Comparison of ENCODE assay signal across 18 cellular contexts in the genomic region with DNA sequence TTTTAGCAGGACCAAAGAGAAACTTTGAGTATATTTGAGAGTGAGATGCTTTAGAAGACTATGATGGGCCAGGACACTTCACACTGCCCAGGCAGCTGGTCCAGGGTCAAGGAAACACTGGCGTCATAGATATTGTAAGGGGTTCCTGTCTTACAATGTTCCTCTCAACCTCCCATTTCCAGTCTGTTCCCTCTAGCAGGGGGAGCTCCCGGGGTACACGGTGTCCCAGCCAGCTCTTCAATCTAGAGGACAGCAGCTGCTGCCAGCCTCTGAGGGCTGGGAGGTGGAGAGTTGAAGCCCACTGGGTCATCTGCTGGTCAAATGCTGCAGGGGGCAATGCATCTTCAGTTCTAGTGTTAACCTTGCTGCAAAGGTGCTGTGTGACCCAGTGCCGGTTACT. TPM values are rescaled to one million over a fixed set of nuclear protein-coding genes. Genes with fewer than 3 reads are reported as not detected.
DNase-seq lines count a peak whose midpoint lies in the region; ATAC-seq and TF ChIP-seq lines count a peak whose summit lies in the region.
"Had no signal": no experiment of that assay in that cellular context is flagged by ENCODE, and none has a peak within 500 bp of the region (broad histone marks: within the 10 kb centered on the region; RNA-seq: fewer than 3 reads in every experiment).

No MANE protein-coding gene starts in this region.

- H3K4me3 ChIP-seq in PC-9 (no peak overlapping the region; the same call in 1 of the 2 replicates), esophagus squamous epithelium (no peak overlapping the region), lower lobe of right lung (no peak overlapping the region), stomach (no peak overlapping the region)

- DNase-seq in PC-9: no peak
- DNase-seq in esophagus squamous epithelium (lab: John Stamatoyannopoulos, UW): no peak
- no peak for DNase-seq in lower lobe of right lung
- no peak for DNase-seq in stomach
- DNase-seq in NCI-H1048 (lab: John Stamatoyannopoulos, UW): no peak
- no peak for DNase-seq in central memory CD4-positive, alpha-beta T cell
- DNase-seq in activated T-helper 1 cell treated with anti-CD3 and anti-CD28 coated beads, Interleukin-12 subunit alpha, Interleukin-12 subunit beta, Interleukin-2, Interleukin-4 antibody, amounts not matched to agents 30 ng/mL and 10 ng/mL and 1 ng/mL, durations not matched to agents 14 hours and 24 hours and 36 hours (ENCODE audit: low spot score): no peak
- DNase-seq in GM13976 (ENCODE audit: low spot score): no peak
- DNase-seq: activated CD4-positive, alpha-beta T cell treated with anti-CD3 and anti-CD28 coated beads, Interleukin-2, amount 10 ng/mL, durations not matched to agents 7 days and 5 days; activated T-cell treated with anti-CD3 and anti-CD28 coated beads, Interleukin-2, amount 50 U/mL, for 1 hour; CD4-positive, CD25-positive, alpha-beta regulatory T cell; NCI-H2081 treated with DMSO at 0.1 percent for 48 hours; NCI-H526 treated with DMSO at 0.1 percent for 48 hours; PC-3; retina; stimulated activated CD4-positive, alpha-beta T cell treated with anti-CD3 and anti-CD28 coated beads, Interleukin-2, amount 100 ng/mL, for 48 hours had no signal

- H3K36me3 Mint-ChIP-seq in activated T-helper 1 cell treated with anti-CD3 and anti-CD28 coated beads, Interleukin-12 subunit alpha, Interleukin-12 subunit beta, Interleukin-2, Interleukin-4 antibody, amounts not matched to agents 30 ng/mL and 10 ng/mL and 1 ng/mL, durations not matched to agents 14 hours and 24 hours and 36 hours (ENCODE audit: low read depth): no peaks in the 10 kb centered on the region
- H3K36me3 Mint-ChIP-seq: activated naive CD4-positive, alpha-beta T cell treated with anti-CD3 and anti-CD28 coated beads, Interleukin-2, amount 50 U/mL, for 24 hours; CD4-positive, CD25-positive, alpha-beta regulatory T cell had no signal

- POLR2A ChIA-PET in PC-9 (lab: Charles Lee; ENCODE audit: unreplicated experiment): interaction anchor here (0.5 to 1.0 kb wide), 6 partner anchors 15 to 892 kb away, joined by 3 to 12 read pairs (median 4); no protein-coding TSS in a partner anchor

- H3K27me3 Mint-ChIP-seq in activated T-helper 1 cell treated with anti-CD3 and anti-CD28 coated beads, Interleukin-12 subunit alpha, Interleukin-12 subunit beta, Interleukin-2, Interleukin-4 antibody, amounts not matched to agents 30 ng/mL and 10 ng/mL and 1 ng/mL, durations not matched to agents 14 hours and 24 hours and 36 hours (ENCODE audit: insufficient read depth): peaks cover 6% of the 10 kb centered on the region

- H3F3A ChIP-seq in PC-9 (ENCODE audit: insufficient read depth, low read depth): peaks cover 32% of the 10 kb centered on the region

- in situ Hi-C loops in GM13976 (cut with MboI; ENCODE audit: low sequenced_read_pairs, unreplicated experiment): no loop called here

- H4K20me1 ChIP-seq in PC-9 (ENCODE audit: insufficient read depth): no peaks in the 10 kb centered on the region

- H3K4me1 Mint-ChIP-seq in activated T-helper 1 cell treated with anti-CD3 and anti-CD28 coated beads, Interleukin-12 subunit alpha, Interleukin-12 subunit beta, Interleukin-2, Interleukin-4 antibody, amounts not matched to agents 30 ng/mL and 10 ng/mL and 1 ng/mL, durations not matched to agents 14 hours and 24 hours and 36 hours (ENCODE audit: low read depth): no peaks in the 10 kb centered on the region
- H3K4me1 Mint-ChIP-seq: activated CD4-positive, alpha-beta T cell treated with anti-CD3 and anti-CD28 coated beads, Interleukin-2, amount 10 ng/mL, durations not matched to agents 7 days and 5 days; activated naive CD4-positive, alpha-beta T cell treated with anti-CD3 and anti-CD28 coated beads, Interleukin-2, amount 50 U/mL, for 24 hours had no signal

- H3K79me2 ChIP-seq in PC-9 (ENCODE audit: low read depth): peaks cover 4% of the 10 kb centered on the region

- peak; percentile 76 to 79 for ATAC-seq in lower lobe of right lung
- ATAC-seq: PC-3 had no signal

- H3K27me3 ChIP-seq in PC-9 (ENCODE audit: insufficient read depth, low read depth) (no peaks in the 10 kb centered on the region), esophagus squamous epithelium (peaks cover 0 to 13% (median 0%) of the 10 kb centered on the region in 4 donors), lower lobe of right lung (ENCODE audit: low read depth) (peaks cover 5% of the 10 kb centered on the region), stomach (peaks cover 0 to 9% (median 0%) of the 10 kb centered on the region in 3 donors)

- H3K4me3 Mint-ChIP-seq in activated T-helper 1 cell treated with anti-CD3 and anti-CD28 coated beads, Interleukin-12 subunit alpha, Interleukin-12 subunit beta, Interleukin-2, Interleukin-4 antibody, amounts not matched to agents 30 ng/mL and 10 ng/mL and 1 ng/mL, durations not matched to agents 14 hours and 24 hours and 36 hours: no peak overlapping the region
- H3K4me3 Mint-ChIP-seq: activated CD4-positive, alpha-beta T cell treated with anti-CD3 and anti-CD28 coated beads, Interleukin-2, amount 10 ng/mL, durations not matched to agents 7 days and 5 days; activated naive CD4-positive, alpha-beta T cell treated with anti-CD3 and anti-CD28 coated beads, Interleukin-2, amount 50 U/mL, for 24 hours; CD4-positive, CD25-positive, alpha-beta regulatory T cell; nephron had no signal

- intact Hi-C loops in PC-9 (cut with micrococcal nuclease; ENCODE audit: unreplicated experiment) (loop anchor here (1.0 to 2.0 kb wide), 7 partner anchors 16 to 232 kb away; no protein-coding TSS in a partner anchor), esophagus squamous epithelium (cut with DNase I) (no loop called here), lower lobe of right lung (cut with DNase I) (no loop called here), stomach (cut with DNase I; ENCODE audit: low total_unique reads) (no loop called here)
- intact Hi-C loops in activated T-helper 1 cell treated with anti-CD3 and anti-CD28 coated beads, Interleukin-12 subunit alpha, Interleukin-12 subunit beta, Interleukin-2, Interleukin-4 antibody, amounts not matched to agents 30 ng/mL and 10 ng/mL and 1 ng/mL, durations not matched to agents 14 hours and 24 hours and 36 hours (cut with micrococcal nuclease): no loop called here

- H2AFZ ChIP-seq in PC-9: no peak overlapping the region

- TF ChIP-seq CTCF in PC-9 (conservative IDR thresholded peaks at IDR 0.05) (no peak), esophagus squamous epithelium (IDR thresholded peaks at IDR 0.05) (no peak), lower lobe of right lung (IDR thresholded peaks at IDR 0.05) (no peak), stomach (IDR thresholded peaks at IDR 0.05) (no peak), GM13976 (IDR thresholded peaks at IDR 0.05; ENCODE audit: borderline replicate concordance, control extremely low read depth, extremely low read depth, insufficient read depth, missing control alignments) (no peak)

- WGBS in esophagus squamous epithelium, 2 donors: 31 to 53% methylated on average over 2 to 3 of the region's 4 CpGs
- WGBS in stomach, 5 donors: 65 to 83% (median 73%) methylated on average over 4 of the region's 4 CpGs

- no peaks in the 10 kb centered on the region for H3K36me3 ChIP-seq in PC-9 (ENCODE audit: low read depth)
- H3K36me3 ChIP-seq in esophagus squamous epithelium: no peaks in the 10 kb centered on the region
- no peaks in the 10 kb centered on the region for H3K36me3 ChIP-seq in lower lobe of right lung
- H3K36me3 ChIP-seq in stomach: no peaks in the 10 kb centered on the region

- H3K9me3 ChIP-seq in PC-9 (ENCODE audit: insufficient read depth, low read depth): no peaks in the 10 kb centered on the region; the same call in 1 of the 2 replicates
- H3K9me3 ChIP-seq in esophagus squamous epithelium: no peaks in the 10 kb centered on the region
- no peaks in the 10 kb centered on the region for H3K9me3 ChIP-seq in lower lobe of right lung
- H3K9me3 ChIP-seq in stomach: no peaks in the 10 kb centered on the region

- no peak overlapping the region for H3K27ac Mint-ChIP-seq in activated T-helper 1 cell treated with anti-CD3 and anti-CD28 coated beads, Interleukin-12 subunit alpha, Interleukin-12 subunit beta, Interleukin-2, Interleukin-4 antibody, amounts not matched to agents 30 ng/mL and 10 ng/mL and 1 ng/mL, durations not matched to agents 14 hours and 24 hours and 36 hours
- H3K27ac Mint-ChIP-seq: activated CD4-positive, alpha-beta T cell treated with anti-CD3 and anti-CD28 coated beads, Interleukin-2, amount 10 ng/mL, durations not matched to agents 7 days and 5 days; activated naive CD4-positive, alpha-beta T cell treated with anti-CD3 and anti-CD28 coated beads, Interleukin-2, amount 50 U/mL, for 24 hours; CD4-positive, CD25-positive, alpha-beta regulatory T cell; nephron had no signal

- BruUV-seq in PC-9 (replicated peaks; lab: Mats Ljungman, UMichigan): TSS peak; percentile 84

- no peak for TF ChIP-seq POLR2A in esophagus squamous epithelium (IDR thresholded peaks at IDR 0.05)
- TF ChIP-seq POLR2A in stomach (IDR thresholded peaks at IDR 0.05): no peak

- H3K4me2 ChIP-seq in PC-9: peak overlapping the region; percentile 72

- peak; percentile 80 for TF ChIP-seq EP300 in stomach (IDR thresholded peaks at IDR 0.05)

- H3K9me2 ChIP-seq in PC-9 (ENCODE audit: insufficient read depth): no peaks in the 10 kb centered on the region

- no peaks in the 10 kb centered on the region for H3K9me3 Mint-ChIP-seq in activated T-helper 1 cell treated with anti-CD3 and anti-CD28 coated beads, Interleukin-12 subunit alpha, Interleukin-12 subunit beta, Interleukin-2, Interleukin-4 antibody, amounts not matched to agents 30 ng/mL and 10 ng/mL and 1 ng/mL, durations not matched to agents 14 hours and 24 hours and 36 hours
- H3K9me3 Mint-ChIP-seq: activated CD4-positive, alpha-beta T cell treated with anti-CD3 and anti-CD28 coated beads, Interleukin-2, amount 10 ng/mL, durations not matched to agents 7 days and 5 days; activated naive CD4-positive, alpha-beta T cell treated with anti-CD3 and anti-CD28 coated beads, Interleukin-2, amount 50 U/mL, for 24 hours had no signal

- CTCF ChIA-PET in PC-9 (lab: Charles Lee): interaction anchor here (0.8 to 1.1 kb wide), 2 partner anchors 36 to 221 kb away, joined by 3 to 4 read pairs; no protein-coding TSS in a partner anchor

- H3K4me1 ChIP-seq in PC-9 (replicated peaks; ENCODE audit: insufficient read depth) (peaks cover 62% of the 10 kb centered on the region), esophagus squamous epithelium (peaks cover 0 to 39% (median 22%) of the 10 kb centered on the region in 3 donors), lower lobe of right lung (peaks cover 41% of the 10 kb centered on the region), stomach (peaks cover 0 to 23% (median 12%) of the 10 kb centered on the region in 4 donors)

- H3K27ac ChIP-seq in PC-9 (peak overlapping the region; percentile 97), esophagus squamous epithelium (peak overlapping the region; percentile 34 to 74 (median 58)), lower lobe of right lung (peak overlapping the region; percentile 65), stomach (peak overlapping the region in 4 of 5 donors; percentile 64 to 76 (median 67))

RNA-seq across cellular contexts. Expression of gene TIMP3, which starts 40.7 kb away (rescaled TPM):
- total RNA-seq in PC-9 (2021): 79.8 and 89.3 TPM in 2 replicates
- total RNA-seq in esophagus squamous epithelium: 100 to 1,000 TPM in 1 of 4 donors, 10 to 100 TPM in 3; 15.3 to 306 (median 54.2) TPM
- 390 TPM for total RNA-seq in lower lobe of right lung
- total RNA-seq in stomach: 100 to 1,000 TPM; 103 to 248 (median 212) TPM
- polyA plus RNA-seq in stomach: 10 to 100 TPM; 30.4 to 55.9 (median 39.4) TPM
- total RNA-seq in activated T-helper 1 cell treated with anti-CD3 and anti-CD28 coated beads, Interleukin-12 subunit alpha, Interleukin-12 subunit beta, Interleukin-2, Interleukin-4 antibody, amounts not matched to agents 30 ng/mL and 10 ng/mL and 1 ng/mL, durations not matched to agents 14 hours and 24 hours and 36 hours: not detected in 2 replicates
- total RNA-seq: activated CD4-positive, alpha-beta T cell treated with anti-CD3 and anti-CD28 coated beads, Interleukin-2, amount 10 ng/mL, durations not matched to agents 7 days and 5 days; PC-3 had no signal
- polyA plus RNA-seq: CD4-positive, CD25-positive, alpha-beta regulatory T cell had no signal

Comparison
In these comparisons a context has a peak if more than half of its experiments do, and no peak if none do; other contexts are left out.
1. RNA of gene TIMP3, which starts 40.7 kb away (total RNA-seq): 390 TPM in lower lobe of right lung (single experiment), 103 to 248 TPM in stomach, 79.8 to 89.3 TPM in PC-9 and 15.3 to 306 TPM in esophagus squamous epithelium; not detected in activated T-helper 1 cell treated with anti-CD3 and anti-CD28 coated beads, Interleukin-12 subunit alpha, Interleukin-12 subunit beta, Interleukin-2, Interleukin-4 antibody, amounts not matched to agents 30 ng/mL and 10 ng/mL and 1 ng/mL, durations not matched to agents 14 hours and 24 hours and 36 hours; every median in the first group is over 10 times any median in the second.
2. Peak in every context shown above with its lines, with median percentiles within 50 percentile points of each other: H3K27ac ChIP-seq.